Comparison of ENCODE assay signal across 9 cellular contexts in the genomic region with DNA sequence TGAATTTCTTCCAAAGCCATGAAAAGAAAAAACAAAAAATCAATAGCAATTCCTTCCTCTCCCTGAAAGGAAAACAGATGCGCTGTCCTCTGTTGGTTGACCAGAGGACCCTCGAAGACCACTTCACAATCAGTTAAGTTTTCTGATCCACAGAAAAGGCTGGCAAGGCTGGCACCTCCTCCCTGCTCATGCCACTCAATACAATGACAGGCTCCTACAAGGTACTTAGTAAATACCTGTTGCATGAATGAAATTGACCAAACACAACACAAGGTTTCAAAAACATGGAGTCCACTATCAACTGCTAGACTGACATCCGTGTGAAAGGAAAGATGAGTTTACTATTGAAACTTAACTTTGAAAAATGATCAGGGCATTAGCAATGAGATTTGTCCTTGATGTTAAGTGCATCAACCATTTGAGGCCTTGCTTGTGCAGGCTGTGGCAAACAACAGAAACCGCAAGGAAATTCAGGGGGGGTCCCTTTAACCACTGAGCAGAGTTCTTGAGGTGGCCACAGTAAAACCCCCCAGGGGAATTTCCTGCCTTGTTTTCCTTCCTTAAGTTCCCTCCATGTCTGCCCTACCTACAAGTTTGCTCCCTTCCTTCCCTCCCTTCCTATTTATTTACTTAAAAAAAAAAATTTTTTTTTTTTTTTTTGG. TPM values are rescaled to one million over a fixed set of nuclear protein-coding genes. Genes with fewer than 3 reads are reported as not detected.
DNase-seq lines count a peak whose midpoint lies in the region; ATAC-seq and TF ChIP-seq lines count a peak whose summit lies in the region.
"Had no signal": no experiment of that assay in that cellular context is flagged by ENCODE, and none has a peak within 500 bp of the region (broad histone marks: within the 10 kb centered on the region; RNA-seq: fewer than 3 reads in every experiment).

No MANE protein-coding gene starts in this region.

- peak overlapping the region; percentile 72 for H3K4me3 Mint-ChIP-seq in natural killer cell

- no peaks in the 10 kb centered on the region for H3K9me3 Mint-ChIP-seq in natural killer cell

- DNase-seq in GM10266 (ENCODE audit: extremely low spot score) = peak; percentile 59
- DNase-seq in activated CD8-positive, alpha-beta memory T cell treated with anti-CD3 and anti-CD28 coated beads, Interleukin-2, amount 50 U/mL, for 24 hours (ENCODE audit: extremely low read depth) = peak; percentile 51
- DNase-seq in natural killer cell = peak; percentile 58
- DNase-seq in T1000 (lab: John Stamatoyannopoulos, UW) = no peak
- no peak for DNase-seq in iPS-NIHi11 (ENCODE audit: low spot score)
- no peak for DNase-seq in inferior parietal cortex (ENCODE audit: extremely low spot score)
- DNase-seq in Karpas-422 = no peak

- no peaks in the 10 kb centered on the region for H3K9me3 ChIP-seq in Karpas-422 (ENCODE audit: low read length)
- H3K9me3 ChIP-seq: thoracic aorta had no signal

- H3K79me2 ChIP-seq in Karpas-422 (ENCODE audit: low read length) = no peaks in the 10 kb centered on the region

- ATAC-seq in HG02840 (IDR thresholded peaks at IDR 0.05; ENCODE audit: low FRiP score, unreplicated experiment) (peak; percentile 74), natural killer cell (peak; percentile 48 to 81 (median 54))

- no peaks in the 10 kb centered on the region for H3K27me3 ChIP-seq in Karpas-422 (ENCODE audit: low read length)

- H4K20me1 ChIP-seq in Karpas-422 (ENCODE audit: insufficient read depth, low read depth, low read length) = no peaks in the 10 kb centered on the region

- H3K4me3 ChIP-seq in Karpas-422 (ENCODE audit: low read length) = no peak overlapping the region
- H3K4me3 ChIP-seq: thoracic aorta had no signal

- peaks cover 42% of the 10 kb centered on the region in 2 donors for H3K4me1 Mint-ChIP-seq in natural killer cell

- TF ChIP-seq CTCF in GM10266 (IDR thresholded peaks at IDR 0.05; ENCODE audit: control insufficient read depth, insufficient read depth, low read depth, missing control alignments) (no peak), natural killer cell (IDR thresholded peaks at IDR 0.05) (no peak)

- no peaks in the 10 kb centered on the region for H3K27me3 Mint-ChIP-seq in natural killer cell (ENCODE audit: low read depth in 2 of 2)

- H3K27ac Mint-ChIP-seq in natural killer cell = peak overlapping the region; percentile 77 to 81

- H3K27ac ChIP-seq in Karpas-422 (ENCODE audit: low read length) = no peak overlapping the region
- H3K27ac ChIP-seq: thoracic aorta had no signal

- H3K4me1 ChIP-seq in Karpas-422 (ENCODE audit: low read length) = no peaks in the 10 kb centered on the region

- no peaks in the 10 kb centered on the region for H3K9me2 ChIP-seq in Karpas-422 (replicated peaks; ENCODE audit: insufficient read depth, low read length)

- no peak overlapping the region for H3K9ac ChIP-seq in Karpas-422 (ENCODE audit: low read length)

- intact Hi-C loops in natural killer cell (cut with micrococcal nuclease) = loop anchor here (1.0 to 2.0 kb wide), 2 partner anchors 26 to 28 kb away; a partner anchor contains a TSS

- H3K36me3 ChIP-seq in Karpas-422 (ENCODE audit: insufficient read depth, low read length) = no peaks in the 10 kb centered on the region
- H3K36me3 ChIP-seq: thoracic aorta had no signal

- no peak overlapping the region for H2AFZ ChIP-seq in Karpas-422 (ENCODE audit: low read length)

- no peak overlapping the region for H3K4me2 ChIP-seq in Karpas-422 (ENCODE audit: low read depth, low read length, poor library complexity, severe bottlenecking)

- H3K36me3 Mint-ChIP-seq in natural killer cell = no peaks in the 10 kb centered on the region

RNA-seq across cellular contexts. Expression of a gene that starts 27.9 kb away (rescaled TPM):
- total RNA-seq in natural killer cell = 10 to 100 TPM; 81.5 to 89.1 (median 83.4) TPM
- 43.3 and 46.0 TPM in 2 replicates for total RNA-seq in Karpas-422 (2014; rRNA removed; shearing (Covaris generic); ENCODE audit: low replicate concordance)

RNA-seq across cellular contexts. Expression of a gene that starts 28.4 kb away (rescaled TPM):
- 10 to 100 TPM in 2 of 3 donors, 1 to 10 TPM in 1; 9.3 to 13.8 (median 13.4) TPM for total RNA-seq in natural killer cell
- total RNA-seq in Karpas-422 (2014; rRNA removed; shearing (Covaris generic); ENCODE audit: low replicate concordance) = not detected in 2 replicates

RNA-seq across cellular contexts. Expression of a gene that starts 48.0 kb away (rescaled TPM):
- total RNA-seq in natural killer cell = 10 to 100 TPM; 15.8 to 24.3 (median 18.5) TPM
- 41.5 and 75.2 TPM in 2 replicates for total RNA-seq in Karpas-422 (2014; rRNA removed; shearing (Covaris generic); ENCODE audit: low replicate concordance)

RNA-seq across cellular contexts. Expression of a gene that starts 48.5 kb away (rescaled TPM):
- 1 to 10 TPM; 1.5 to 2.9 (median 2.0) TPM for total RNA-seq in natural killer cell
- total RNA-seq in Karpas-422 (2014; rRNA removed; shearing (Covaris generic); ENCODE audit: low replicate concordance) = 46.8 and 53.8 TPM in 2 replicates

Comparison
In these comparisons a context has a peak if more than half of its experiments do, and no peak if none do; other contexts are left out.
1. DNase-seq: peak in GM10266 (single experiment), activated CD8-positive, alpha-beta memory T cell treated with anti-CD3 and anti-CD28 coated beads, Interleukin-2, amount 50 U/mL, for 24 hours (single experiment) and natural killer cell (single experiment); none in T1000 (single experiment), iPS-NIHi11 (single experiment), inferior parietal cortex (single experiment) and Karpas-422 (single experiment).
2. RNA of a gene that starts 28.4 kb away (total RNA-seq): 9.3 to 13.8 TPM in natural killer cell; not detected in Karpas-422; every median in the first group is over 10 times any median in the second.